Comparison of ENCODE assay signal across 39 cellular contexts in the genomic region with DNA sequence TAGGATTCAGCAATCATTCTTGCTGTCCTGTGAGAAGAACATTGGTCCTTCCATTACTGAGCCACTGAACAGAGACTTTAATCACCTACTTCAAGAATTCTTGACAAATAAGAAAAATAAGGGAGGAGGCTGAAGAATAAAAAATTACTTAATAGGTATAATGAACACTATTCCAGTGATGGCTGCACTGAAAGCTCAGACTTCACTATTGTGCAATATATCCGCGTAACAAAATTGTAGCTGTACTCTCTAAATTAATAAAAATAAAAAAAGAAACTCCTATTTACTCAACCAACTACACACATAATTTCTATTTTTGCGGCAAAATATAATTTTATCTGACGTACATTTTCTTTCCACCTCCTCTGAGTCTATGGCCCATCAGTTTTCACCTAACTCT.
"Had no signal": no experiment of that assay in that cellular context is flagged by ENCODE, and none has a peak within 500 bp of the region (broad histone marks: within the 10 kb centered on the region; RNA-seq: fewer than 3 reads in every experiment).

No MANE protein-coding gene starts in this region.

- H3K9me3 ChIP-seq: adrenal gland, ascending aorta, body of pancreas had no signal

- FAIRE-seq: astrocyte, bronchial epithelial cell had no signal

- ATAC-seq: activated naive CD4-positive, alpha-beta T cell treated with anti-CD3 and anti-CD28 coated beads, Interleukin-2, amount 50 U/mL, for 72 hours; activated naive CD8-positive, alpha-beta T cell treated with anti-CD3 and anti-CD28 coated beads, Interleukin-2, amount 50 U/mL, for 24 hours; activated T-cell treated with anti-CD3 and anti-CD28 coated beads, Interleukin-2, amount 50 U/mL, for 4 hours; activated T-cell treated with anti-CD3 and anti-CD28 coated beads, Interleukin-2, amount 50 U/mL, for 72 hours; activated T-helper 17 cell treated with anti-CD3 and anti-CD28 coated beads, Interleukin-2, amount 50 U/mL, for 72 hours; body of pancreas had no signal

- H3K4me3 Mint-ChIP-seq: activated naive CD4-positive, alpha-beta T cell treated with anti-CD3 and anti-CD28 coated beads for 36 hours; activated naive CD4-positive, alpha-beta T cell treated with anti-CD3 and anti-CD28 coated beads, Interleukin-2, amount 10 ng/mL, durations not matched to agents 7 days and 5 days; activated naive CD4-positive, alpha-beta T cell treated with anti-CD3 and anti-CD28 coated beads, Interleukin-2, amount 50 U/mL, for 24 hours; activated naive CD8-positive, alpha-beta T cell; activated naive CD8-positive, alpha-beta T cell treated with anti-CD3 and anti-CD28 coated beads for 36 hours; activated naive CD8-positive, alpha-beta T cell treated with anti-CD3 and anti-CD28 coated beads, Interleukin-2, amount 10 ng/mL, durations not matched to agents 7 days and 5 days; activated naive CD8-positive, alpha-beta T cell treated with anti-CD3 and anti-CD28 coated beads, Interleukin-2, amount 50 U/mL, for 24 hours; activated T-cell treated with anti-CD3 and anti-CD28 coated beads, Interleukin-2, amount 50 U/mL, for 24 hours; activated T-cell treated with anti-CD3 and anti-CD28 coated beads, Interleukin-2, amount 50 U/mL, for 4 hours; activated T-cell treated with anti-CD3 and anti-CD28 coated beads, Interleukin-2, amount 50 U/mL, for 72 hours; activated T-helper 1 cell treated with anti-CD3 and anti-CD28 coated beads, Interleukin-12 subunit alpha, Interleukin-12 subunit beta, Interleukin-2, Interleukin-4 antibody, amounts not matched to agents 30 ng/mL and 10 ng/mL and 1 ng/mL, durations not matched to agents 14 hours and 24 hours and 36 hours; activated T-helper 17 cell treated with anti-CD3 and anti-CD28 coated beads, Interleukin-2, amount 50 U/mL, for 72 hours; brain; central memory CD8-positive, alpha-beta T cell had no signal

- H3K36me3 Mint-ChIP-seq: activated naive CD4-positive, alpha-beta T cell treated with anti-CD3 and anti-CD28 coated beads, Interleukin-2, amount 10 ng/mL, durations not matched to agents 7 days and 5 days; activated naive CD4-positive, alpha-beta T cell treated with anti-CD3 and anti-CD28 coated beads, Interleukin-2, amount 50 U/mL, for 24 hours; activated naive CD4-positive, alpha-beta T cell treated with anti-CD3 and anti-CD28 coated beads, Interleukin-2, amount 50 U/mL, for 72 hours; activated naive CD8-positive, alpha-beta T cell; activated naive CD8-positive, alpha-beta T cell treated with anti-CD3 and anti-CD28 coated beads for 36 hours; activated naive CD8-positive, alpha-beta T cell treated with anti-CD3 and anti-CD28 coated beads, Interleukin-2, amount 10 ng/mL, durations not matched to agents 7 days and 5 days; brain had no signal

- H3K27me3 Mint-ChIP-seq: activated naive CD4-positive, alpha-beta T cell treated with anti-CD3 and anti-CD28 coated beads, Interleukin-2, amount 10 ng/mL, durations not matched to agents 7 days and 5 days; activated naive CD4-positive, alpha-beta T cell treated with anti-CD3 and anti-CD28 coated beads, Interleukin-2, amount 50 U/mL, for 24 hours; activated naive CD8-positive, alpha-beta T cell; activated naive CD8-positive, alpha-beta T cell treated with anti-CD3 and anti-CD28 coated beads for 36 hours; activated naive CD8-positive, alpha-beta T cell treated with anti-CD3 and anti-CD28 coated beads, Interleukin-2, amount 10 ng/mL, durations not matched to agents 7 days and 5 days; activated naive CD8-positive, alpha-beta T cell treated with anti-CD3 and anti-CD28 coated beads, Interleukin-2, amount 50 U/mL, for 24 hours; activated T-cell treated with anti-CD3 and anti-CD28 coated beads, Interleukin-2, amount 50 U/mL, for 24 hours; activated T-helper 17 cell treated with anti-CD3 and anti-CD28 coated beads, Interleukin-2, amount 50 U/mL, for 72 hours; central memory CD8-positive, alpha-beta T cell had no signal

- H3K27ac Mint-ChIP-seq: activated naive CD4-positive, alpha-beta T cell treated with anti-CD3 and anti-CD28 coated beads for 36 hours; activated naive CD4-positive, alpha-beta T cell treated with anti-CD3 and anti-CD28 coated beads, Interleukin-2, amount 10 ng/mL, durations not matched to agents 7 days and 5 days; activated naive CD4-positive, alpha-beta T cell treated with anti-CD3 and anti-CD28 coated beads, Interleukin-2, amount 50 U/mL, for 24 hours; activated naive CD4-positive, alpha-beta T cell treated with anti-CD3 and anti-CD28 coated beads, Interleukin-2, amount 50 U/mL, for 72 hours; activated naive CD8-positive, alpha-beta T cell; activated naive CD8-positive, alpha-beta T cell treated with anti-CD3 and anti-CD28 coated beads for 36 hours; activated naive CD8-positive, alpha-beta T cell treated with anti-CD3 and anti-CD28 coated beads, Interleukin-2, amount 10 ng/mL, durations not matched to agents 7 days and 5 days; activated naive CD8-positive, alpha-beta T cell treated with anti-CD3 and anti-CD28 coated beads, Interleukin-2, amount 50 U/mL, for 24 hours; activated T-cell treated with anti-CD3 and anti-CD28 coated beads, Interleukin-2, amount 50 U/mL, for 24 hours; activated T-cell treated with anti-CD3 and anti-CD28 coated beads, Interleukin-2, amount 50 U/mL, for 72 hours; activated T-helper 1 cell treated with anti-CD3 and anti-CD28 coated beads, Interleukin-12 subunit alpha, Interleukin-12 subunit beta, Interleukin-2, Interleukin-4 antibody, amounts not matched to agents 30 ng/mL and 10 ng/mL and 1 ng/mL, durations not matched to agents 14 hours and 24 hours and 36 hours; activated T-helper 17 cell treated with anti-CD3 and anti-CD28 coated beads, Interleukin-2, amount 50 U/mL, for 72 hours; activated T-helper 2 cell treated with anti-CD3 and anti-CD28 coated beads, Interferon-gamma antibody, Interleukin-2, Interleukin-4, amounts not matched to agents 10 μg/mL and 5 μg/mL and 100 μg/mL, durations not matched to agents 14 hours and 24 hours and 36 hours; brain had no signal

- H3K4me3 ChIP-seq: adrenal gland, ascending aorta, body of pancreas, breast epithelium, cardiac muscle cell had no signal

- DNase-seq: activated effector memory CD4-positive, alpha-beta T cell treated with anti-CD3 and anti-CD28 coated beads, Interleukin-2, amount 50 U/mL, for 16 hours; activated effector memory CD4-positive, alpha-beta T cell treated with Interleukin-2 at 50 U/mL for 16 hours; activated gamma-delta T cell; activated gamma-delta T cell treated with Interleukin-2 at 50 U/mL for 16 hours; activated naive CD4-positive, alpha-beta T cell; activated naive CD4-positive, alpha-beta T cell treated with anti-CD3 and anti-CD28 coated beads for 36 hours; activated naive CD4-positive, alpha-beta T cell treated with anti-CD3 and anti-CD28 coated beads, Interleukin-2, amount 10 ng/mL, durations not matched to agents 7 days and 5 days; activated naive CD4-positive, alpha-beta T cell treated with anti-CD3 and anti-CD28 coated beads, Interleukin-2, amount 50 U/mL, for 16 hours; activated naive CD4-positive, alpha-beta T cell treated with Interleukin-2 at 50 U/mL for 16 hours; activated naive CD8-positive, alpha-beta T cell treated with anti-CD3 and anti-CD28 coated beads for 36 hours; activated naive CD8-positive, alpha-beta T cell treated with anti-CD3 and anti-CD28 coated beads, Interleukin-2, amount 10 ng/mL, durations not matched to agents 7 days and 5 days; activated naive CD8-positive, alpha-beta T cell treated with anti-CD3 and anti-CD28 coated beads, Interleukin-2, amount 50 U/mL, for 24 hours; activated T-cell treated with anti-CD3 and anti-CD28 coated beads, Interleukin-2, amount 50 U/mL, for 24 hours; activated T-cell treated with anti-CD3 and anti-CD28 coated beads, Interleukin-2, amount 50 U/mL, for 4 hours; activated T-cell treated with anti-CD3 and anti-CD28 coated beads, Interleukin-2, amount 50 U/mL, for 48 hours; activated T-cell treated with anti-CD3 and anti-CD28 coated beads, Interleukin-2, amount 50 U/mL, for 72 hours; adrenal gland; amniotic stem cell; amygdala; anterior cingulate cortex; aorta; body of pancreas; brain microvascular endothelial cell; caudate nucleus; central memory CD4-positive, alpha-beta T cell; cerebellar nuclear complex had no signal

- H3K27me3 ChIP-seq: ascending aorta, body of pancreas, brain microvascular endothelial cell, breast epithelium, cardiac muscle cell had no signal

- H3K36me3 ChIP-seq: adrenal gland, ascending aorta, brain microvascular endothelial cell, breast epithelium, cardiac muscle cell had no signal

- H3K4me1 ChIP-seq: adrenal gland, ascending aorta, body of pancreas, breast epithelium had no signal

- H3K27ac ChIP-seq: adrenal gland, ascending aorta, body of pancreas, brain microvascular endothelial cell, breast epithelium, cardiac muscle cell had no signal

- H3K4me1 Mint-ChIP-seq: activated naive CD4-positive, alpha-beta T cell treated with anti-CD3 and anti-CD28 coated beads, Interleukin-2, amount 10 ng/mL, durations not matched to agents 7 days and 5 days; activated naive CD4-positive, alpha-beta T cell treated with anti-CD3 and anti-CD28 coated beads, Interleukin-2, amount 50 U/mL, for 24 hours; activated naive CD8-positive, alpha-beta T cell treated with anti-CD3 and anti-CD28 coated beads for 36 hours; activated naive CD8-positive, alpha-beta T cell treated with anti-CD3 and anti-CD28 coated beads, Interleukin-2, amount 10 ng/mL, durations not matched to agents 7 days and 5 days; activated naive CD8-positive, alpha-beta T cell treated with anti-CD3 and anti-CD28 coated beads, Interleukin-2, amount 50 U/mL, for 24 hours; activated T-helper 17 cell treated with anti-CD3 and anti-CD28 coated beads, Interleukin-2, amount 50 U/mL, for 72 hours; brain; central memory CD8-positive, alpha-beta T cell had no signal
